In genomic region chr20:44600758-44601562, GRCh38 we compare ENCODE assay signal across 10 cellular contexts. TPM values are rescaled to one million over a fixed set of nuclear protein-coding genes. Genes with fewer than 3 reads are reported as not detected.
A peak's percentile ranks its signal among the peaks of the same experiment; 100 is the strongest.
DNase-seq lines count a peak whose midpoint lies in the region; ATAC-seq and TF ChIP-seq lines count a peak whose summit lies in the region.
"Had no signal": no experiment of that assay in that cellular context is flagged by ENCODE, and none has a peak within 500 bp of the region (broad histone marks: within the 10 kb centered on the region; RNA-seq: fewer than 3 reads in every experiment).

No MANE protein-coding gene starts in this region.

- no peak for TF ChIP-seq EP300 in ovary (IDR thresholded peaks at IDR 0.05)

- H3K27me3 ChIP-seq in ovary = no peaks in the 10 kb centered on the region

- H3K27me3 Mint-ChIP-seq in activated naive CD8-positive, alpha-beta T cell treated with anti-CD3 and anti-CD28 coated beads, Interleukin-2, amount 50 U/mL, for 24 hours = no peaks in the 10 kb centered on the region
- H3K27me3 Mint-ChIP-seq in activated naive CD8-positive, alpha-beta T cell treated with anti-CD3 and anti-CD28 coated beads for 36 hours = no peaks in the 10 kb centered on the region
- H3K27me3 Mint-ChIP-seq in CD14-positive monocyte (ENCODE audit: low read depth in 3 of 3) = peaks cover 0 to 3% (median 1%) of the 10 kb centered on the region in 3 donors

- no peak for TF ChIP-seq POLR2A in ovary (IDR thresholded peaks at IDR 0.05)

- no peak for TF ChIP-seq CTCF in ovary (IDR thresholded peaks at IDR 0.05)
- TF ChIP-seq CTCF in CD14-positive monocyte (IDR thresholded peaks at IDR 0.05) = no peak

- H3K4me3 Mint-ChIP-seq in activated naive CD8-positive, alpha-beta T cell treated with anti-CD3 and anti-CD28 coated beads, Interleukin-2, amount 50 U/mL, for 24 hours = no peak overlapping the region
- no peak overlapping the region for H3K4me3 Mint-ChIP-seq in activated naive CD8-positive, alpha-beta T cell treated with anti-CD3 and anti-CD28 coated beads for 36 hours
- H3K4me3 Mint-ChIP-seq in CD14-positive monocyte = no peak overlapping the region

- H3K4me1 ChIP-seq in ovary (ENCODE audit: insufficient read depth) = peaks cover 28% of the 10 kb centered on the region

- H3K36me3 ChIP-seq in ovary = no peaks in the 10 kb centered on the region

- no peak for DNase-seq in activated naive CD8-positive, alpha-beta T cell treated with anti-CD3 and anti-CD28 coated beads, Interleukin-2, amount 50 U/mL, for 24 hours
- DNase-seq in activated naive CD8-positive, alpha-beta T cell treated with anti-CD3 and anti-CD28 coated beads for 36 hours = no peak
- DNase-seq in cardiac septum (ENCODE audit: low spot score) (peak; percentile 78), ovary (peak in 4 of 5 donors; percentile 46 to 57 (median 54)), NCI-H2029 (lab: John Stamatoyannopoulos, UW) (no peak), CD14-positive monocyte (ENCODE audit: low spot score) (no peak), ecto neural progenitor cell (ENCODE audit: low spot score) (no peak)
- DNase-seq: islet precursor cell, NCI-H187 had no signal

- H3K9me3 Mint-ChIP-seq in activated naive CD8-positive, alpha-beta T cell treated with anti-CD3 and anti-CD28 coated beads, Interleukin-2, amount 50 U/mL, for 24 hours = no peaks in the 10 kb centered on the region
- H3K9me3 Mint-ChIP-seq in activated naive CD8-positive, alpha-beta T cell treated with anti-CD3 and anti-CD28 coated beads for 36 hours = no peaks in the 10 kb centered on the region
- no peaks in the 10 kb centered on the region for H3K9me3 Mint-ChIP-seq in CD14-positive monocyte

- peak overlapping the region; percentile 32 for H3K27ac Mint-ChIP-seq in activated naive CD8-positive, alpha-beta T cell treated with anti-CD3 and anti-CD28 coated beads, Interleukin-2, amount 50 U/mL, for 24 hours
- H3K27ac Mint-ChIP-seq in activated naive CD8-positive, alpha-beta T cell treated with anti-CD3 and anti-CD28 coated beads for 36 hours = no peak overlapping the region
- peak overlapping the region in 3 of 7 donors; percentile 7 to 42 (median 21) for H3K27ac Mint-ChIP-seq in CD14-positive monocyte

- intact Hi-C loops in cardiac septum (cut with DNase I) = loop anchor here (1.0 to 5.0 kb wide), 2 partner anchors 19 to 59 kb away; partner anchors contain the start of gene PKIG
- intact Hi-C loops in ovary (cut with DNase I) = loop anchor here in 2 of 4 donors (5.0 to 10.0 kb wide), 3 partner anchors 56 to 386 kb away; partner anchors contain the start of gene OSER1 (in 1 of the 2)
- intact Hi-C loops in CD14-positive monocyte (cut with micrococcal nuclease) = loop anchor here in 1 of 2 donors (5.0 kb wide), 1 partner anchor 69 kb away; no protein-coding TSS in a partner anchor

- H3K4me3 ChIP-seq in ovary = no peak overlapping the region

- no peak for ATAC-seq in activated naive CD8-positive, alpha-beta T cell treated with anti-CD3 and anti-CD28 coated beads, Interleukin-2, amount 50 U/mL, for 24 hours
- no peak for ATAC-seq in HG02981 (IDR thresholded peaks at IDR 0.05; ENCODE audit: unreplicated experiment)

- peaks cover 40% of the 10 kb centered on the region for H3K4me1 Mint-ChIP-seq in activated naive CD8-positive, alpha-beta T cell treated with anti-CD3 and anti-CD28 coated beads, Interleukin-2, amount 50 U/mL, for 24 hours
- peaks cover 34% of the 10 kb centered on the region for H3K4me1 Mint-ChIP-seq in activated naive CD8-positive, alpha-beta T cell treated with anti-CD3 and anti-CD28 coated beads for 36 hours
- peaks cover 56% of the 10 kb centered on the region for H3K4me1 Mint-ChIP-seq in CD14-positive monocyte

- peak overlapping the region; percentile 71 to 85 for H3K27ac ChIP-seq in ovary

- H3K36me3 Mint-ChIP-seq in activated naive CD8-positive, alpha-beta T cell treated with anti-CD3 and anti-CD28 coated beads, Interleukin-2, amount 50 U/mL, for 24 hours (ENCODE audit: low read depth) = no peaks in the 10 kb centered on the region
- H3K36me3 Mint-ChIP-seq in activated naive CD8-positive, alpha-beta T cell treated with anti-CD3 and anti-CD28 coated beads for 36 hours = peaks cover 1% of the 10 kb centered on the region
- peaks cover 2 to 4% of the 10 kb centered on the region in 2 donors for H3K36me3 Mint-ChIP-seq in CD14-positive monocyte

- no peaks in the 10 kb centered on the region for H3K9me3 ChIP-seq in ovary

- 34 to 37% (median 35%) methylated on average over 15 of the region's 15 CpGs for WGBS in ovary, 3 donors

RNA-seq across cellular contexts. Expression of gene PKIG, which starts 18.6 kb away (rescaled TPM):
- total RNA-seq in activated naive CD8-positive, alpha-beta T cell treated with anti-CD3 and anti-CD28 coated beads for 36 hours = 1 to 10 TPM; 8.8 to 9.2 TPM
- 274 TPM for total RNA-seq in cardiac septum
- 100 to 1,000 TPM in 1 of 7 donors, 10 to 100 TPM in 6; 37.0 to 114 (median 49.9) TPM for total RNA-seq in ovary
- polyA plus RNA-seq in ovary = 10 to 100 TPM; 46.9 to 74.9 TPM
- under 1 TPM; 0.67 to 0.84 TPM for polyA plus RNA-seq in CD14-positive monocyte

RNA-seq across cellular contexts. Expression of gene ADA, which starts 50.5 kb away (rescaled TPM):
- total RNA-seq in activated naive CD8-positive, alpha-beta T cell treated with anti-CD3 and anti-CD28 coated beads for 36 hours = 10 to 100 TPM; 25.6 to 27.0 TPM
- total RNA-seq in cardiac septum (4.1 TPM), ovary (1 to 10 TPM; 1.1 to 5.7 (median 3.2) TPM)
- polyA plus RNA-seq in ovary (1 to 10 TPM; 2.8 to 7.4 TPM), CD14-positive monocyte (10 to 100 TPM; 11.1 to 15.6 TPM)

Comparison
In these comparisons a context has a peak if more than half of its experiments do, and no peak if none do; other contexts are left out.
1. DNase-seq: peak in cardiac septum (single experiment) and ovary (4 of 5); none in activated naive CD8-positive, alpha-beta T cell treated with anti-CD3 and anti-CD28 coated beads, Interleukin-2, amount 50 U/mL, for 24 hours (single experiment), activated naive CD8-positive, alpha-beta T cell treated with anti-CD3 and anti-CD28 coated beads for 36 hours (single experiment), NCI-H2029 (single experiment), CD14-positive monocyte (single experiment) and ecto neural progenitor cell (single experiment).